ENCODE assay signal across 8 cellular contexts in genomic region chr13:51803422-51804294, GRCh38. TPM values are rescaled to one million over a fixed set of nuclear protein-coding genes. Genes with fewer than 3 reads are reported as not detected.
DNase-seq lines count a peak whose midpoint lies in the region; ATAC-seq, FAIRE-seq and TF ChIP-seq lines count a peak whose summit lies in the region.

Gene DHRS12, minus strand, starts transcription at chr13:51804163. Its CDS starts 4,504 bp downstream, at chr13:51799659.

- in situ Hi-C loops in GM13977 (cut with MboI; ENCODE audit: low pct_unique_long_range_greater_than_20kb, low sequenced_read_pairs, unreplicated experiment): loop anchor here (10.0 to 25.0 kb wide), 3 partner anchors 334 to 666 kb away; partner anchors contain the start of gene NEK5

- H3K4me1 ChIP-seq in astrocyte (ENCODE audit: insufficient read depth, low read length): peaks cover 29% of the 10 kb centered on the region

- H3K9ac ChIP-seq in astrocyte (ENCODE audit: low read length): peak within 1 kb of the TSS; percentile 95

- peak; percentile 12 for TF ChIP-seq CTCF in GM13977 (IDR thresholded peaks at IDR 0.05; ENCODE audit: extremely low read depth, insufficient read depth, missing control alignments)
- TF ChIP-seq CTCF in astrocyte (IDR thresholded peaks at IDR 0.05; ENCODE audit: insufficient read depth, low read depth, low read length): no peak
- no peak for TF ChIP-seq CTCF in retinal pigment epithelial cell (conservative IDR thresholded peaks at IDR 0.05; ENCODE audit: low read depth, low read length)

- H4K20me1 ChIP-seq in astrocyte (ENCODE audit: insufficient read depth, low read length): no peaks in the 10 kb centered on the region

- no peaks in the 10 kb centered on the region for H3K9me3 Mint-ChIP-seq in T-helper 2 cell treated with Interferon-gamma antibody and Interleukin-4, amounts not matched to agents 5 μg/mL and 100 μg/mL, for 36 hours
- H3K9me3 Mint-ChIP-seq in astrocyte (ENCODE audit: unreplicated experiment): peaks cover 1% of the 10 kb centered on the region

- H3K9me3 ChIP-seq in astrocyte (ENCODE audit: insufficient read depth, low read depth, low read length): no peaks in the 10 kb centered on the region

- peak within 1 kb of the TSS; percentile 86 for H3K27ac ChIP-seq in astrocyte (ENCODE audit: low read depth, low read length)

- H3K27me3 Mint-ChIP-seq in T-helper 2 cell treated with Interferon-gamma antibody and Interleukin-4, amounts not matched to agents 5 μg/mL and 100 μg/mL, for 36 hours (ENCODE audit: low read depth): peaks cover 7% of the 10 kb centered on the region
- H3K27me3 Mint-ChIP-seq in astrocyte (ENCODE audit: low read depth, unreplicated experiment): peaks cover 7% of the 10 kb centered on the region

- H2AFZ ChIP-seq in astrocyte (ENCODE audit: low read depth, low read length): peak within 1 kb of the TSS; percentile 80

- no peak for FAIRE-seq in astrocyte (lab: Jason Lieb, UNC)

- H3K4me1 Mint-ChIP-seq in T-helper 2 cell treated with Interferon-gamma antibody and Interleukin-4, amounts not matched to agents 5 μg/mL and 100 μg/mL, for 36 hours (ENCODE audit: low read depth): peaks cover 30% of the 10 kb centered on the region
- H3K4me1 Mint-ChIP-seq in astrocyte (ENCODE audit: low read depth, unreplicated experiment): peaks cover 19% of the 10 kb centered on the region

- DNase-seq in GM13977 (ENCODE audit: low spot score) (peak; percentile 93), NCI-H1417 (lab: John Stamatoyannopoulos, UW) (peak; percentile 92 to 98 (median 95)), astrocyte (ENCODE audit: low read depth) (peak; percentile 65), hepatic stellate cell (ENCODE audit: low spot score) (peak; percentile 87), retinal pigment epithelial cell (ENCODE audit: low read depth) (no peak), NCI-H1048 (lab: John Stamatoyannopoulos, UW) (no peak)
- DNase-seq in T-helper 2 cell treated with Interferon-gamma antibody and Interleukin-4, amounts not matched to agents 5 μg/mL and 100 μg/mL, for 36 hours (ENCODE audit: low spot score): peak; percentile 83

- peak within 1 kb of the TSS; percentile 100 for H3K27ac Mint-ChIP-seq in T-helper 2 cell treated with Interferon-gamma antibody and Interleukin-4, amounts not matched to agents 5 μg/mL and 100 μg/mL, for 36 hours
- H3K27ac Mint-ChIP-seq in astrocyte (ENCODE audit: unreplicated experiment): peak within 1 kb of the TSS; percentile 89

- H3K79me2 ChIP-seq in astrocyte (ENCODE audit: insufficient read depth, low read length): no peaks in the 10 kb centered on the region

- no peaks in the 10 kb centered on the region for H3K36me3 Mint-ChIP-seq in T-helper 2 cell treated with Interferon-gamma antibody and Interleukin-4, amounts not matched to agents 5 μg/mL and 100 μg/mL, for 36 hours (ENCODE audit: low read depth)
- peaks cover under 1% of the 10 kb centered on the region for H3K36me3 Mint-ChIP-seq in astrocyte (ENCODE audit: low read depth, unreplicated experiment)

- peak; percentile 91 for ATAC-seq in HG02678 (IDR thresholded peaks at IDR 0.05; ENCODE audit: unreplicated experiment)

- no peaks in the 10 kb centered on the region for H3K27me3 ChIP-seq in astrocyte (ENCODE audit: insufficient read depth, low read length)

- H3K36me3 ChIP-seq in astrocyte (ENCODE audit: insufficient read depth, low read length): no peaks in the 10 kb centered on the region

- H3K4me2 ChIP-seq in astrocyte (ENCODE audit: low read length): peak within 1 kb of the TSS; percentile 87

- H3K4me3 ChIP-seq in astrocyte (ENCODE audit: insufficient read depth, low read depth, low read length) (peak within 1 kb of the TSS; percentile 73), retinal pigment epithelial cell (ENCODE audit: low read length) (peak within 1 kb of the TSS; percentile 75)

- H3K4me3 Mint-ChIP-seq in T-helper 2 cell treated with Interferon-gamma antibody and Interleukin-4, amounts not matched to agents 5 μg/mL and 100 μg/mL, for 36 hours: peak within 1 kb of the TSS; percentile 94
- peak within 1 kb of the TSS; percentile 90 for H3K4me3 Mint-ChIP-seq in astrocyte (ENCODE audit: unreplicated experiment)

RNA-seq across cellular contexts. Expression of gene DHRS12, which starts in this region (rescaled TPM):
- total RNA-seq in astrocyte: 4.0 and 4.9 TPM in 2 replicates

Comparison
In these comparisons a context has a peak if more than half of its experiments do, and no peak if none do; other contexts are left out.
1. DNase-seq: peak in GM13977 (single experiment), NCI-H1417 (3 of 3), T-helper 2 cell treated with Interferon-gamma antibody and Interleukin-4, amounts not matched to agents 5 μg/mL and 100 μg/mL, for 36 hours (single experiment), astrocyte (single experiment) and hepatic stellate cell (single experiment); none in retinal pigment epithelial cell (single experiment) and NCI-H1048 (single experiment).